Comparison of ENCODE assay signal across 1 cellular context in genomic region chr11:46237248-46238077, GRCh38.
TF ChIP-seq lines count a peak whose summit lies in the region.

No MANE protein-coding gene starts in this region.

TF ChIP-seq in K562, 482 proteins besides CTCF, POLR2A, EP300 and RAD21 (continued from another document and continues in another):
- TF ChIP-seq ZNF609 (CRISPR knock-in tag; IDR thresholded peaks at IDR 0.05; ENCODE audit: borderline replicate concordance) (no peak), SIN3B (IDR thresholded peaks at IDR 0.05; ENCODE audit: low read depth) (no peak), ZNF277 (CRISPR knock-in tag; IDR thresholded peaks at IDR 0.05; ENCODE audit: borderline replicate concordance) (no peak), ZC3H8 (IDR thresholded peaks at IDR 0.05) (no peak), ZKSCAN8 (CRISPR knock-in tag; IDR thresholded peaks at IDR 0.05) (no peak), MCM5 (IDR thresholded peaks at IDR 0.05; ENCODE audit: low read depth) (no peak), ELF4 (CRISPR knock-in tag; IDR thresholded peaks at IDR 0.05) (0 out of 2 replicates have a peak, but pooled peaks have one; percentile 4), CHCHD3 (CRISPR knock-in tag; IDR thresholded peaks at IDR 0.05) (no peak), ZNF830 (CRISPR knock-in tag; IDR thresholded peaks at IDR 0.05) (peak; percentile 23; the same call in 1 of the 2 replicates), HMG20B (CRISPR knock-in tag; IDR thresholded peaks at IDR 0.05) (no peak), ZNF354B (CRISPR knock-in tag; IDR thresholded peaks at IDR 0.05) (no peak), IRF1 (CRISPR knock-in tag; IDR thresholded peaks at IDR 0.05; ENCODE audit: borderline replicate concordance) (peak; percentile 89), NFE2 (IDR thresholded peaks at IDR 0.05; ENCODE audit: low read depth) (peak; percentile 75), MEF2D (tag; conservative IDR thresholded peaks at IDR 0.05; ENCODE audit: low read depth) (peak; percentile 64), ZBTB1 (CRISPR knock-in tag; IDR thresholded peaks at IDR 0.05; ENCODE audit: borderline replicate concordance, low read depth) (peak; percentile 14; the same call in 1 of the 2 replicates), ZNF184 (CRISPR knock-in tag; IDR thresholded peaks at IDR 0.05) (no peak), DPF2 (IDR thresholded peaks at IDR 0.05) (peak; percentile 98), ZNF766 (CRISPR knock-in tag; conservative IDR thresholded peaks at IDR 0.05) (no peak), ZBTB43 (CRISPR knock-in tag; IDR thresholded peaks at IDR 0.05) (peak; percentile 86), ZNF717 (CRISPR knock-in tag; IDR thresholded peaks at IDR 0.05) (no peak), CHD2 (IDR thresholded peaks at IDR 0.05; ENCODE audit: low read depth, low read length) (peak; percentile 49; the same call in 1 of the 2 replicates), XRCC3 (IDR thresholded peaks at IDR 0.05) (no peak), RUNX1 (IDR thresholded peaks at IDR 0.05; ENCODE audit: low read depth) (no peak), ZNF785 (CRISPR knock-in tag; IDR thresholded peaks at IDR 0.05) (no peak), TOE1 (IDR thresholded peaks at IDR 0.05; ENCODE audit: borderline replicate concordance) (peak; percentile 76; the same call in 1 of the 2 replicates), TOE1 (CRISPR knock-in tag; IDR thresholded peaks at IDR 0.05; ENCODE audit: borderline replicate concordance, low read depth) (no peak), FOXA3 (CRISPR knock-in tag; conservative IDR thresholded peaks at IDR 0.05 in 1 of 2, IDR thresholded peaks at IDR 0.05 in 1 of 2) (peak in 1 of 2 experiments; percentile 90; a peak in 2 of 4 replicates), KHSRP (IDR thresholded peaks at IDR 0.05) (0 out of 2 replicates have a peak, but pooled peaks have one; percentile 43), CREB3 (tag; conservative IDR thresholded peaks at IDR 0.05; ENCODE audit: low read depth) (no peak), FOXM1 (IDR thresholded peaks at IDR 0.05; ENCODE audit: low read depth) (peak; percentile 46; the same call in 1 of the 2 replicates), FOXM1 (CRISPR knock-in tag; IDR thresholded peaks at IDR 0.05; ENCODE audit: low read depth) (no peak), NR4A1 (CRISPR knock-in tag; IDR thresholded peaks at IDR 0.05) (peak; percentile 52; the same call in 1 of the 2 replicates), NR4A1 (tag; IDR thresholded peaks at IDR 0.05) (peak; percentile 38; the same call in 1 of the 2 replicates), SNRNP70 (optimal IDR thresholded peaks at IDR 0.05; ENCODE audit: low read depth, low read length) (no peak), ZFX (CRISPR knock-in tag; IDR thresholded peaks at IDR 0.05) (peak; percentile 59; the same call in 1 of the 2 replicates), CHD1 (IDR thresholded peaks at IDR 0.05; ENCODE audit: low read length) (peak; percentile 10), ZNF695 (CRISPR knock-in tag; IDR thresholded peaks at IDR 0.05) (no peak), ZBTB12 (CRISPR knock-in tag; IDR thresholded peaks at IDR 0.05) (no peak), ZNF764 (CRISPR knock-in tag; IDR thresholded peaks at IDR 0.05; ENCODE audit: low read depth) (no peak), PPARD (CRISPR knock-in tag; IDR thresholded peaks at IDR 0.05) (no peak), CHD7 (IDR thresholded peaks at IDR 0.05; ENCODE audit: low read depth, low read length) (no peak), RCOR1 (IDR thresholded peaks at IDR 0.05; ENCODE audit: borderline replicate concordance in 1 of 2, low read depth in 2 of 2, low read length in 2 of 2) (peak; percentile 18 to 88; a peak in 2 of 4 replicates), ZZZ3 (IDR thresholded peaks at IDR 0.05) (no peak)
